ENCODE assay signal across 21 cellular contexts in the genomic region with DNA sequence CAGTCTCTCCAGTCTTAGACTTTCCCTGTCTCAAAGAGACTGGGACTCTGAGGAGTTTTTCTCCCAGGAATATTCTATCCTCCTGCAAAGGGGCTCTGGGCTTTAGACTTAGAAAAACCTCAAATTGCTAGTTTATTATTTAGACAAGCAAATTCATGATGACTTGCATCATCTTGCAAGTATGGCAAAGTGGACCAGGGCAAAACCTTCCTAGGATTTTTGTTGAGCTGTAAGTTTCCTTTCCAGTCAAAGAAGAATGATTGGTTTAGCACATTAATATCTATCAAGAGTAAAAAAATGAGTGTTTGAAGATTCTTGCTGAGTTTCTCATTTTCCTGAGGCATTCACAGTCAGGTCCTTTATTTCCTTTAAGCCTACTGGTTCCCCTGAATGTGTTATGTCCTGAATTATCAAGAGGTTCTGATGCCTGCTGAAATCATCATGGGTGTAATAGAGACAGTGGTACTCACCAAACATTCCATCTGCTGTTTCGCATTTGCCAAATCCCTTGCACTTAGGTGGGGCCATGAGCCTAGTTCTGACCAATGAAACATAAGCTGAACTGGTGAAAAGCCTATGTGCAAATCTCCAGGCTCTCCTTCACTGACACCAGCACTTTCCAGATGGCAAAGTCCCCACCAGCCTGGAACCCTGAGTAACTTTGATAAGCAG. TPM values are rescaled to one million over a fixed set of nuclear protein-coding genes. Genes with fewer than 3 reads are reported as not detected.
"Had no signal": no experiment of that assay in that cellular context is flagged by ENCODE, and none has a peak within 500 bp of the region (broad histone marks: within the 10 kb centered on the region; RNA-seq: fewer than 3 reads in every experiment).

No MANE protein-coding gene starts in this region.

- H3K36me3 ChIP-seq: esophagus muscularis mucosa, neural progenitor cell, ovary, right atrium auricular region, sigmoid colon had no signal

- DNase-seq: foreskin fibroblast; head of caudate nucleus; kidney glomerular epithelial cell; nucleus accumbens; ovary; sigmoid colon; stimulated activated CD4-positive, alpha-beta T cell treated with anti-CD3 and anti-CD28 coated beads, Interleukin-2, amount 100 ng/mL, for 24 hours; stimulated activated CD4-positive, alpha-beta T cell treated with anti-CD3 and anti-CD28 coated beads, Interleukin-4, amount 100 ng/mL, for 4 hours; stimulated activated naive CD4-positive, alpha-beta T cell had no signal

- H3K9me3 ChIP-seq: esophagus muscularis mucosa, ovary, sigmoid colon had no signal

- H3K27ac ChIP-seq: esophagus muscularis mucosa, hepatocyte, neural progenitor cell, ovary, right atrium auricular region, sigmoid colon had no signal

- H3K27me3 Mint-ChIP-seq: natural killer cell treated with Interleukin-12 subunit alpha and Interleukin-12 subunit beta and Interleukin-15 and Interleukin-18, amount 100 ng/mL, for 72 hours had no signal

- H3K4me3 Mint-ChIP-seq: memory B cell; mesothelial cell of epicardium; natural killer cell treated with Interleukin-12 subunit alpha and Interleukin-12 subunit beta and Interleukin-15 and Interleukin-18, amount 100 ng/mL, for 72 hours; neural progenitor cell had no signal

- ATAC-seq: left lobe of liver; natural killer cell treated with Interleukin-12 subunit alpha and Interleukin-12 subunit beta and Interleukin-15 and Interleukin-18, amount 100 ng/mL, for 72 hours had no signal

- H3K4me1 ChIP-seq: esophagus muscularis mucosa, neural progenitor cell, right atrium auricular region, sigmoid colon had no signal

- H3K27ac Mint-ChIP-seq: memory B cell; mesothelial cell of epicardium; natural killer cell treated with Interleukin-12 subunit alpha and Interleukin-12 subunit beta and Interleukin-15 and Interleukin-18, amount 100 ng/mL, for 72 hours; neural progenitor cell had no signal

- H3K9me3 Mint-ChIP-seq: neural progenitor cell had no signal

- H3K36me3 Mint-ChIP-seq: memory B cell; mesothelial cell of epicardium; natural killer cell treated with Interleukin-12 subunit alpha and Interleukin-12 subunit beta and Interleukin-15 and Interleukin-18, amount 100 ng/mL, for 72 hours; neural progenitor cell had no signal

- FAIRE-seq: urothelium cell line had no signal

- H3K4me1 Mint-ChIP-seq: memory B cell, mesothelial cell of epicardium, neural progenitor cell had no signal

- H3K4me3 ChIP-seq: esophagus muscularis mucosa, hepatocyte, neural progenitor cell, ovary, right atrium auricular region, sigmoid colon, skin epidermis had no signal

- H3K27me3 ChIP-seq: esophagus muscularis mucosa, hepatocyte, neural progenitor cell, ovary, right atrium auricular region, sigmoid colon had no signal

RNA-seq across cellular contexts. Expression of a gene that starts 25.2 kb away (rescaled TPM):
- total RNA-seq: left lobe of liver, myocyte, posterior vena cava, sigmoid colon had no signal
- polyA plus RNA-seq: sigmoid colon had no signal
